In genomic region chr10:91200314-91201212, GRCh38 we compare ENCODE assay signal across 11 cellular contexts. TPM values are rescaled to one million over a fixed set of nuclear protein-coding genes. Genes with fewer than 3 reads are reported as not detected.
DNase-seq lines count a peak whose midpoint lies in the region; ATAC-seq lines count a peak whose summit lies in the region.
"Had no signal": no experiment of that assay in that cellular context is flagged by ENCODE, and none has a peak within 500 bp of the region (broad histone marks: within the 10 kb centered on the region; RNA-seq: fewer than 3 reads in every experiment).

No MANE protein-coding gene starts in this region.

- POLR2A ChIA-PET in activated CD8-positive, alpha-beta T cell treated with anti-CD3 and anti-CD28 coated beads, Interleukin-2, amount 10 ng/mL, durations not matched to agents 7 days and 5 days (lab: Charles Lee): interaction anchor here (0.9 to 2.9 kb wide), 5 partner anchors 16 to 303 kb away, joined by 3 to 29 read pairs (median 4); no protein-coding TSS in a partner anchor
- POLR2A ChIA-PET in naive thymus-derived CD8-positive, alpha-beta T cell (lab: Charles Lee): interaction anchor here (0.7 to 3.0 kb wide), 4 partner anchors 20 to 1392 kb away, joined by 3 to 31 read pairs (median 4); no protein-coding TSS in a partner anchor

- peaks cover 71% of the 10 kb centered on the region for H3K4me1 Mint-ChIP-seq in activated CD8-positive, alpha-beta T cell treated with anti-CD3 and anti-CD28 coated beads, Interleukin-2, amount 10 ng/mL, durations not matched to agents 7 days and 5 days (ENCODE audit: low read depth)
- peaks cover 57 to 90% (median 81%) of the 10 kb centered on the region in 4 donors for H3K4me1 Mint-ChIP-seq in naive thymus-derived CD8-positive, alpha-beta T cell

- CTCF ChIA-PET in activated CD8-positive, alpha-beta T cell treated with anti-CD3 and anti-CD28 coated beads, Interleukin-2, amount 10 ng/mL, durations not matched to agents 7 days and 5 days (lab: Charles Lee): interaction anchor here (0.8 to 2.4 kb wide), 10 partner anchors 10 to 194 kb away, joined by 3 to 13 read pairs (median 5); partner anchors contain the start of gene PCGF5

- H3K27me3 Mint-ChIP-seq in activated CD8-positive, alpha-beta T cell treated with anti-CD3 and anti-CD28 coated beads, Interleukin-2, amount 10 ng/mL, durations not matched to agents 7 days and 5 days (ENCODE audit: low read depth): no peaks in the 10 kb centered on the region
- no peaks in the 10 kb centered on the region for H3K27me3 Mint-ChIP-seq in naive thymus-derived CD8-positive, alpha-beta T cell

- ATAC-seq in HG02571 (IDR thresholded peaks at IDR 0.05; ENCODE audit: unreplicated experiment) (peak; percentile 7), HG03378 (IDR thresholded peaks at IDR 0.05; ENCODE audit: unreplicated experiment) (no peak)
- peak; percentile 7 for ATAC-seq in activated CD8-positive, alpha-beta T cell treated with anti-CD3 and anti-CD28 coated beads, Interleukin-2, amount 10 ng/mL, durations not matched to agents 7 days and 5 days
- ATAC-seq in naive thymus-derived CD8-positive, alpha-beta T cell: no peak

- H3K9me3 Mint-ChIP-seq in activated CD8-positive, alpha-beta T cell treated with anti-CD3 and anti-CD28 coated beads, Interleukin-2, amount 10 ng/mL, durations not matched to agents 7 days and 5 days (ENCODE audit: insufficient read depth): no peaks in the 10 kb centered on the region
- H3K9me3 Mint-ChIP-seq in naive thymus-derived CD8-positive, alpha-beta T cell: no peaks in the 10 kb centered on the region

- peak overlapping the region; percentile 78 for H3K27ac Mint-ChIP-seq in activated CD8-positive, alpha-beta T cell treated with anti-CD3 and anti-CD28 coated beads, Interleukin-2, amount 10 ng/mL, durations not matched to agents 7 days and 5 days
- H3K27ac Mint-ChIP-seq in naive thymus-derived CD8-positive, alpha-beta T cell: peak overlapping the region; percentile 68 to 95 (median 88)

- DNase-seq in NCI-H1417 (lab: John Stamatoyannopoulos, UW) (peak in 2 of 3 experiments; percentile 19 to 65), NCI-H1417 treated with DMSO at 0.1 percent for 48 hours (lab: John Stamatoyannopoulos, UW) (no peak), glomerular visceral epithelial cell (ENCODE audit: extremely low spot score) (no peak), D341Med (ENCODE audit: low spot score) (no peak)
- DNase-seq in activated CD8-positive, alpha-beta T cell treated with anti-CD3 and anti-CD28 coated beads, Interleukin-2, amount 10 ng/mL, durations not matched to agents 7 days and 5 days: no peak
- no peak for DNase-seq in naive thymus-derived CD8-positive, alpha-beta T cell
- DNase-seq: H7, occipital lobe, SJCRH30 had no signal

- H3K36me3 Mint-ChIP-seq in activated CD8-positive, alpha-beta T cell treated with anti-CD3 and anti-CD28 coated beads, Interleukin-2, amount 10 ng/mL, durations not matched to agents 7 days and 5 days (ENCODE audit: low read depth): peaks cover 5% of the 10 kb centered on the region
- peaks cover 0 to 9% (median 3%) of the 10 kb centered on the region in 3 donors for H3K36me3 Mint-ChIP-seq in naive thymus-derived CD8-positive, alpha-beta T cell

- H3K4me3 Mint-ChIP-seq in activated CD8-positive, alpha-beta T cell treated with anti-CD3 and anti-CD28 coated beads, Interleukin-2, amount 10 ng/mL, durations not matched to agents 7 days and 5 days: peak overlapping the region; percentile 65
- peak overlapping the region; percentile 48 to 83 (median 70) for H3K4me3 Mint-ChIP-seq in naive thymus-derived CD8-positive, alpha-beta T cell

RNA-seq across cellular contexts. Expression of gene PCGF5, which starts 19.9 kb away (rescaled TPM):
- total RNA-seq in activated CD8-positive, alpha-beta T cell treated with anti-CD3 and anti-CD28 coated beads, Interleukin-2, amount 10 ng/mL, durations not matched to agents 7 days and 5 days: 10 to 100 TPM; 46.2 to 46.7 TPM
- total RNA-seq in naive thymus-derived CD8-positive, alpha-beta T cell: 10 to 100 TPM; 51.1 to 51.7 TPM
- polyA plus RNA-seq in naive thymus-derived CD8-positive, alpha-beta T cell: 10 to 100 TPM; 55.7 to 73.5 (median 60.8) TPM

Comparison
In these comparisons a context has a peak if more than half of its experiments do, and no peak if none do; other contexts are left out.
1. DNase-seq: peak in NCI-H1417 (2 of 3); none in NCI-H1417 treated with DMSO at 0.1 percent for 48 hours (single experiment), activated CD8-positive, alpha-beta T cell treated with anti-CD3 and anti-CD28 coated beads, Interleukin-2, amount 10 ng/mL, durations not matched to agents 7 days and 5 days (single experiment), naive thymus-derived CD8-positive, alpha-beta T cell (0 of 10), glomerular visceral epithelial cell (single experiment) and D341Med (single experiment).
2. ATAC-seq: peak in HG02571 (single experiment) and activated CD8-positive, alpha-beta T cell treated with anti-CD3 and anti-CD28 coated beads, Interleukin-2, amount 10 ng/mL, durations not matched to agents 7 days and 5 days (single experiment); none in naive thymus-derived CD8-positive, alpha-beta T cell (0 of 2) and HG03378 (single experiment).